Comparison of ENCODE assay signal across 8 cellular contexts in the genomic region with DNA sequence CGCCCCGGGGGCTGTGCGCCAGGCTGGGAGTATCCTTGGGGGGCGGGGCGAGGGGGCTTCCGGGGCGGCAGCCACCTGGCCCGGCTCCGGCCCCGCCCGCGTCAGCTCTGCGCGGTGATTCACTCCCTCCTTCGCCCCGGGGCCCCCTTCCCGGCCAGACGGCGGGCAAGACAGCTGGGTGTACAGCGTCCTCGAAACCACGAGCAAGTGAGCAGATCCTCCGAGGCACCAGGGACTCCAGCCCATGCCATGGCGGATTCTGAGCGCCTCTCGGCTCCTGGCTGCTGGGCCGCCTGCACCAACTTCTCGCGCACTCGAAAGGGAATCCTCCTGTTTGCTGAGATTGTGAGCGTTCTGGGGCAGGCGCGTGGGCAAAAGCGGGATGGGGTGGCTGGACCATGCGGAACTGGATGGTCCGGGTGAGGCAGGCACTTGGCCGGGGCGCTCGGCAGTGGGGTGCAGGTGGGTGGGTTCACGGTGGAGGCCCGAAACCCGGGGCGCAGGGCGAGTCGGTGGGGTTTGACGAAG. TPM values are rescaled to one million over a fixed set of nuclear protein-coding genes. Genes with fewer than 3 reads are reported as not detected.
DNase-seq lines count a peak whose midpoint lies in the region; ATAC-seq and TF ChIP-seq lines count a peak whose summit lies in the region.

A gene with protein sequence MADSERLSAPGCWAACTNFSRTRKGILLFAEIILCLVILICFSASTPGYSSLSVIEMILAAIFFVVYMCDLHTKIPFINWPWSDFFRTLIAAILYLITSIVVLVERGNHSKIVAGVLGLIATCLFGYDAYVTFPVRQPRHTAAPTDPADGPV (plus strand): TSS at position 147 of the 528 bp plus-strand sequence. CDS start 103 bp downstream, at position 250.

- TF ChIP-seq CTCF in HCT116 (IDR thresholded peaks at IDR 0.05 in 2 of 3, conservative IDR thresholded peaks at IDR 0.05 in 1 of 3; ENCODE audit: borderline replicate concordance in 1 of 3, insufficient read depth in 1 of 3, low read depth in 2 of 3, low read length in 2 of 3): no peak

- H3K27me3 ChIP-seq in HCT116 (ENCODE audit: insufficient read depth, low read length): no peaks in the 10 kb centered on the region

- peak within 1 kb of the TSS; percentile 34 to 93 (median 87) for H3K27ac Mint-ChIP-seq in naive thymus-derived CD8-positive, alpha-beta T cell

- peak; percentile 58 for ATAC-seq in HCT116
- ATAC-seq in naive thymus-derived CD8-positive, alpha-beta T cell: peak; percentile 44 to 53
- no peak for ATAC-seq in GM18861 (IDR thresholded peaks at IDR 0.05; ENCODE audit: unreplicated experiment)

- no peaks in the 10 kb centered on the region for H3K27me3 Mint-ChIP-seq in naive thymus-derived CD8-positive, alpha-beta T cell

- peaks cover 11 to 40% (median 28%) of the 10 kb centered on the region in 4 donors for H3K4me1 Mint-ChIP-seq in naive thymus-derived CD8-positive, alpha-beta T cell

- intact Hi-C loops in HCT116 (cut with micrococcal nuclease): no loop called here

- peak within 1 kb of the TSS; percentile 96 for H3K27ac ChIP-seq in HCT116 (ENCODE audit: low read depth, low read length)
- peak within 1 kb of the TSS; percentile 88 for H3K27ac ChIP-seq in epithelial cell of prostate
- H3K27ac ChIP-seq in substantia nigra (ENCODE audit: low read depth, low read length, poor library complexity, severe bottlenecking): peak within 1 kb of the TSS; percentile 51

- H3K4me2 ChIP-seq in HCT116 (ENCODE audit: low read length): peak within 1 kb of the TSS; percentile 86

- TF ChIP-seq RAD21 in HCT116 (IDR thresholded peaks at IDR 0.05; ENCODE audit: low read depth): no peak

- H3K9ac ChIP-seq in ES-I3 (ENCODE audit: low read depth, low read length) (peak within 1 kb of the TSS; percentile 65; the same call in 1 of the 2 replicates), HCT116 (ENCODE audit: low read length) (peak within 1 kb of the TSS; percentile 90)

- no peak for DNase-seq in HCT116 (ENCODE audit: low read depth, low spot score)
- DNase-seq in NCI-H226: peak; percentile 62
- DNase-seq in activated CD8-positive, alpha-beta memory T cell treated with anti-CD3 and anti-CD28 coated beads, Interleukin-2, amount 50 U/mL, for 4 hours: peak; percentile 77
- DNase-seq in epithelial cell of prostate (ENCODE audit: low read depth, low spot score): no peak
- DNase-seq in naive thymus-derived CD8-positive, alpha-beta T cell: peak in 8 of 10 donors; percentile 31 to 60 (median 45)
- peak in 8 of 49 donors; percentile 2 to 58 (median 14) for DNase-seq in substantia nigra (lab: John Stamatoyannopoulos, UW)

- peak within 1 kb of the TSS; percentile 82 to 93 (median 86) for H3K4me3 Mint-ChIP-seq in naive thymus-derived CD8-positive, alpha-beta T cell

- CTCF ChIA-PET in HCT116 (lab: Charles Lee): interaction anchor here (0.6 kb wide), 1 partner anchor 19 kb away, joined by 3 read pairs; no protein-coding TSS in a partner anchor

- H3K4me1 ChIP-seq in ES-I3 (ENCODE audit: insufficient read depth, low read length) (peaks cover 6% of the 10 kb centered on the region), HCT116 (ENCODE audit: control insufficient read depth in 1 of 2, insufficient read depth in 2 of 2, low read length in 2 of 2) (peaks cover 7 to 52% of the 10 kb centered on the region in 2 experiments)

- BruUV-seq in HCT116 (replicated peaks; lab: Mats Ljungman, UMichigan): TSS peak; percentile 67

- H3K9me3 ChIP-seq in ES-I3 (ENCODE audit: control insufficient read depth, insufficient read depth, low read length) (no peaks in the 10 kb centered on the region), HCT116 (ENCODE audit: control insufficient read depth in 1 of 2, insufficient read depth in 1 of 2, low read depth in 1 of 2, low read length in 2 of 2) (no peaks in the 10 kb centered on the region)

- peak within 1 kb of the TSS; percentile 72 to 78 for H3K4me3 ChIP-seq in HCT116 (replicated peaks in 1 of 2; ENCODE audit: low read depth in 1 of 2, low read length in 2 of 2)

- RAD21 ChIA-PET in HCT116 (lab: Charles Lee; ENCODE audit: low non-redundant PET in 1 of 2, low total read pairs in 2 of 2, uncharacterized antibody in 2 of 2, unreplicated experiment in 2 of 2): no interaction called here

- H3K9me2 ChIP-seq in HCT116 (ENCODE audit: insufficient read depth): no peaks in the 10 kb centered on the region

- H2AFZ ChIP-seq in HCT116 (ENCODE audit: low read depth, low read length, poor library complexity, severe bottlenecking): no peak within 1 kb of the TSS

- H4K20me1 ChIP-seq in HCT116 (ENCODE audit: insufficient read depth): no peaks in the 10 kb centered on the region

- TF ChIP-seq POLR2A in HCT116 (IDR thresholded peaks at IDR 0.05; ENCODE audit: borderline replicate concordance, extremely low read depth, insufficient read depth, insufficient read length): peak; percentile 40

- peaks cover 0 to 2% (median 0%) of the 10 kb centered on the region in 9 donors for H3K9me3 Mint-ChIP-seq in naive thymus-derived CD8-positive, alpha-beta T cell

- H3K79me2 ChIP-seq in HCT116 (ENCODE audit: insufficient read depth, low read length): peaks cover 34% of the 10 kb centered on the region

- H3K36me3 ChIP-seq in ES-I3 (ENCODE audit: insufficient read depth, low read length) (no peaks in the 10 kb centered on the region), HCT116 (ENCODE audit: control insufficient read depth in 1 of 2, insufficient read depth in 2 of 2, low read length in 2 of 2) (peaks cover 4% of the 10 kb centered on the region in 2 experiments; a peak in 2 of 4 replicates)

- POLR2A ChIA-PET in HCT116 (lab: Charles Lee): interaction anchor here (1.1 to 1.4 kb wide), 2 partner anchors 12 to 19 kb away, joined by 5 to 6 read pairs; no protein-coding TSS in a partner anchor
- POLR2A ChIA-PET in naive thymus-derived CD8-positive, alpha-beta T cell (lab: Charles Lee): interaction anchor here (0.7 to 1.7 kb wide), 4 partner anchors 7 to 13 kb away, joined by 4 to 5 read pairs (median 4); no protein-coding TSS in a partner anchor

- peaks cover 0 to 25% (median 0%) of the 10 kb centered on the region in 3 donors for H3K36me3 Mint-ChIP-seq in naive thymus-derived CD8-positive, alpha-beta T cell

TF ChIP-seq in HCT116, 20 proteins besides CTCF, POLR2A, EP300 and RAD21:
- TF ChIP-seq POLR2AphosphoS5 (IDR thresholded peaks at IDR 0.05; ENCODE audit: low read depth, low read length) (peak; percentile 55; the same call in 1 of the 2 replicates), ZFX (IDR thresholded peaks at IDR 0.05) (peak; percentile 29; the same call in 1 of the 2 replicates), EZH2 (IDR thresholded peaks at IDR 0.05) (no peak)

RNA-seq across cellular contexts. Expression of the gene that starts here (rescaled TPM):
- total RNA-seq in HCT116 (2021; ENCODE audit: unreplicated experiment): 207 TPM
- 358 and 400 TPM in 2 replicates for polyA plus RNA-seq in HCT116 (2012)
- total RNA-seq in naive thymus-derived CD8-positive, alpha-beta T cell: 1 to 10 TPM; 6.4 to 6.7 TPM
- 100 to 1,000 TPM; 117 to 141 (median 119) TPM for polyA plus RNA-seq in naive thymus-derived CD8-positive, alpha-beta T cell

Comparison
In these comparisons a context has a peak if more than half of its experiments do, and no peak if none do; other contexts are left out.
1. RNA of the gene that starts here (total RNA-seq): 207 TPM in HCT116 (single experiment); 6.4 to 6.7 TPM in naive thymus-derived CD8-positive, alpha-beta T cell; every median in the first group is over 10 times any median in the second.
2. DNase-seq: peak in NCI-H226 (single experiment), activated CD8-positive, alpha-beta memory T cell treated with anti-CD3 and anti-CD28 coated beads, Interleukin-2, amount 50 U/mL, for 4 hours (single experiment) and naive thymus-derived CD8-positive, alpha-beta T cell (8 of 10); none in HCT116 (single experiment) and epithelial cell of prostate (single experiment).
3. Peak in every context shown above with its lines, with median percentiles within 50 percentile points of each other: H3K27ac ChIP-seq.